Comparison of ENCODE assay signal across 21 cellular contexts in genomic region chr14:88364710-88365413, GRCh38. TPM values are rescaled to one million over a fixed set of nuclear protein-coding genes. Genes with fewer than 3 reads are reported as not detected.
"Had no signal": no experiment of that assay in that cellular context is flagged by ENCODE, and none has a peak within 500 bp of the region (broad histone marks: within the 10 kb centered on the region; RNA-seq: fewer than 3 reads in every experiment).

No MANE protein-coding gene starts in this region.

- H3K9me3 ChIP-seq: prostate gland, testis, upper lobe of left lung had no signal

- H3K27me3 ChIP-seq: testis, upper lobe of left lung had no signal

- H3K4me3 ChIP-seq: prostate gland, testis, upper lobe of left lung had no signal

- H3K4me1 ChIP-seq: prostate gland, testis, upper lobe of left lung had no signal

- H3K36me3 ChIP-seq: prostate gland, upper lobe of left lung had no signal

- DNase-seq: activated CD4-positive, alpha-beta T cell treated with anti-CD3 and anti-CD28 coated beads, Interleukin-2, amount 50 U/mL, for 1 hour; activated naive CD4-positive, alpha-beta T cell treated with anti-CD3 and anti-CD28 coated beads for 36 hours; activated naive CD8-positive, alpha-beta T cell treated with anti-CD3 and anti-CD28 coated beads, Interleukin-2, amount 50 U/mL, for 24 hours; activated T-cell treated with anti-CD3 and anti-CD28 coated beads for 4 hours; aorta; cortex of kidney; effector memory CD4-positive, alpha-beta T cell; foreskin melanocyte; mesenchymal stem cell; natural killer cell; right cardiac atrium; testis; upper lobe of left lung had no signal

- H3K27ac ChIP-seq: epithelial cell of prostate, prostate gland, testis, upper lobe of left lung had no signal

- ATAC-seq: activated CD4-positive, CD25-positive, alpha-beta regulatory T cell treated with anti-CD3 and anti-CD28 coated beads, Interleukin-2, amount 50 U/mL, for 24 hours; activated naive CD8-positive, alpha-beta T cell treated with anti-CD3 and anti-CD28 coated beads, Interleukin-2, amount 50 U/mL, for 24 hours; activated T-helper 17 cell treated with anti-CD3 and anti-CD28 coated beads, Interleukin-2, amount 50 U/mL, for 72 hours; natural killer cell; right cardiac atrium had no signal

RNA-seq across cellular contexts. Expression of gene KCNK10, which starts 41.8 kb away (rescaled TPM):
- total RNA-seq: activated CD8-positive, alpha-beta memory T cell treated with anti-CD3 and anti-CD28 coated beads for 36 hours; activated naive CD4-positive, alpha-beta T cell treated with anti-CD3 and anti-CD28 coated beads for 36 hours; activated T-helper 17 cell treated with anti-CD3 and anti-CD28 coated beads, Interleukin-2, amount 50 U/mL, for 72 hours; aorta; fibroblast of lung; natural killer cell; omental fat pad; right cardiac atrium had no signal
- polyA plus RNA-seq: aorta, fibroblast of lung, liver, right cardiac atrium had no signal
